Comparison of ENCODE assay signal across 9 cellular contexts in the genomic region with DNA sequence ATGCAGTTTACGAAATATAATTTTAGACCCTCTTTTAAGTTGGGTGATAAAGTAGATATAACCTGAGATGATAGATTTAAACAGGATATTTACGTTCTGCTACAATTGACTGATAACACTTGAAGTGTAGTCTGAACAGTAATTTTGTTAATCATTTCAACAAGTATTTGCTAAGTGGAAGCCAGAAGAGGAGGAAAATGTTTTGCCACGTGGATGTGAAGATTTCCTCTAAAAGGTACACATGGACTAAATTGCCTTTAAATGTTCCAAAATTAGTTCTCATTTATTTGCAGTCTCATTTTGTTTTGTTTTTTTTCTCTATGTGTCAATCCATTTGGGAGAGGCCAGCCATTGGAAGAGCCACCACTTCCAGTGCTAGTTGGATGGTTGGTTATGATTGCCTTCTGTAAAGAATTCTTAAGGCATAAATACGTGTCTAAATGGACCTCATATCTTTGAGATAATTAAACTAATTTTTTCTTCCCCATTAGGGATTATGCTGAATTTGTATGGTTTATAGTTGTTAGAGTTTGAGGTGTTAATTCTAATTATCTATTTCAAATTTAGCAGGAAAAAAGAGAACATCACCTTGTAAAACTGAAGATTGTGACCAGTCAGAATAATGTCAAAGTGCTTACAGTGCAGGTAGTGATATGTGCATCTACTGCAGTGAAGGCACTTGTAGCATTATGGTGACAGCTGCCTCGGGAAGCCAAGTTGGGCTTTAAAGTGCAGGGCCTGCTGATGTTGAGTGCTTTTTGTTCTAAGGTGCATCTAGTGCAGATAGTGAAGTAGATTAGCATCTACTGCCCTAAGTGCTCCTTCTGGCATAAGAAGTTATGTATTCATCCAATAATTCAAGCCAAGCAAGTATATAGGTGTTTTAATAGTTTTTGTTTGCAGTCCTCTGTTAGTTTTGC. TPM values are rescaled to one million over a fixed set of nuclear protein-coding genes. Genes with fewer than 3 reads are reported as not detected.
DNase-seq lines count a peak whose midpoint lies in the region; ATAC-seq and TF ChIP-seq lines count a peak whose summit lies in the region.
"Had no signal": no experiment of that assay in that cellular context is flagged by ENCODE, and none has a peak within 500 bp of the region (broad histone marks: within the 10 kb centered on the region; RNA-seq: fewer than 3 reads in every experiment).

No MANE protein-coding gene starts in this region.

- peaks cover 28% of the 10 kb centered on the region for H3F3A ChIP-seq in OCI-LY1 (ENCODE audit: insufficient read depth, low read length)

- H3K9me3 Mint-ChIP-seq in T-helper 1 cell treated with Interleukin-12 subunit alpha and Interleukin-12 subunit beta and Interleukin-4 antibody, amounts not matched to agents 30 μg/mL and 1 μg/mL, for 36 hours, result no peaks in the 10 kb centered on the region
- no peaks in the 10 kb centered on the region for H3K9me3 Mint-ChIP-seq in endothelial cell (ENCODE audit: unreplicated experiment)
- no peaks in the 10 kb centered on the region for H3K9me3 Mint-ChIP-seq in progenitor cell of endocrine pancreas (ENCODE audit: low read depth)

- H3K79me2 ChIP-seq in OCI-LY1 (ENCODE audit: insufficient read depth, low read length), result peaks cover 38% of the 10 kb centered on the region

- H3K4me2 ChIP-seq in OCI-LY1 (ENCODE audit: low read length), result peak overlapping the region; percentile 93

- H2AFZ ChIP-seq in OCI-LY1 (ENCODE audit: low read length), result no peak overlapping the region

- H3K9me2 ChIP-seq in OCI-LY1 (ENCODE audit: low read depth, low read length), result no peaks in the 10 kb centered on the region

- H3K27ac ChIP-seq in OCI-LY1 (ENCODE audit: low read depth, low read length, poor library complexity, severe bottlenecking), result peak overlapping the region; percentile 75

- H3K4me1 ChIP-seq in OCI-LY1 (ENCODE audit: insufficient read depth, low read length, severe bottlenecking), result peaks cover 51% of the 10 kb centered on the region

- no peak for TF ChIP-seq CTCF in OCI-LY1 (IDR thresholded peaks at IDR 0.05; ENCODE audit: low read length)
- TF ChIP-seq CTCF in endothelial cell (IDR thresholded peaks at IDR 0.05; ENCODE audit: unreplicated experiment), result no peak
- TF ChIP-seq CTCF in progenitor cell of endocrine pancreas (IDR thresholded peaks at IDR 0.05; ENCODE audit: unreplicated experiment), result no peak

- no peaks in the 10 kb centered on the region for H3K27me3 Mint-ChIP-seq in T-helper 1 cell treated with Interleukin-12 subunit alpha and Interleukin-12 subunit beta and Interleukin-4 antibody, amounts not matched to agents 30 μg/mL and 1 μg/mL, for 36 hours (ENCODE audit: low read depth)
- peaks cover 12% of the 10 kb centered on the region for H3K27me3 Mint-ChIP-seq in endothelial cell (ENCODE audit: unreplicated experiment)
- H3K27me3 Mint-ChIP-seq in progenitor cell of endocrine pancreas, result peaks cover 8% of the 10 kb centered on the region

- DNase-seq in T-helper 1 cell, result no peak
- DNase-seq in endothelial cell (ENCODE audit: low spot score), result no peak
- DNase-seq in progenitor cell of endocrine pancreas (ENCODE audit: low spot score, unreplicated experiment), result no peak
- DNase-seq in stimulated activated CD8-positive, alpha-beta memory T cell treated with anti-CD3 and anti-CD28 coated beads, Interleukin-4, amount 100 ng/mL, for 48 hours, result no peak
- DNase-seq in stimulated activated CD4-positive, alpha-beta T cell treated with anti-CD3 and anti-CD28 coated beads, Interleukin-2, amount 100 ng/mL, for 48 hours, result no peak
- DNase-seq: NCI-H1048 had no signal

- peaks cover 58% of the 10 kb centered on the region for H3K4me1 Mint-ChIP-seq in T-helper 1 cell treated with Interleukin-12 subunit alpha and Interleukin-12 subunit beta and Interleukin-4 antibody, amounts not matched to agents 30 μg/mL and 1 μg/mL, for 36 hours (ENCODE audit: low read depth)
- H3K4me1 Mint-ChIP-seq in endothelial cell (ENCODE audit: unreplicated experiment), result peaks cover 27% of the 10 kb centered on the region
- H3K4me1 Mint-ChIP-seq in progenitor cell of endocrine pancreas (ENCODE audit: low read depth), result peaks cover 40% of the 10 kb centered on the region

- no peak for ATAC-seq in HG03342 (IDR thresholded peaks at IDR 0.05; ENCODE audit: unreplicated experiment)

- peak overlapping the region; percentile 99 for H3K4me3 ChIP-seq in OCI-LY1 (ENCODE audit: low read depth, low read length, poor library complexity, severe bottlenecking)

- H4K20me1 ChIP-seq in OCI-LY1 (ENCODE audit: insufficient read depth, low read length), result peaks cover 19% of the 10 kb centered on the region

- H3K36me3 Mint-ChIP-seq in T-helper 1 cell treated with Interleukin-12 subunit alpha and Interleukin-12 subunit beta and Interleukin-4 antibody, amounts not matched to agents 30 μg/mL and 1 μg/mL, for 36 hours (ENCODE audit: low read depth), result peaks cover 44% of the 10 kb centered on the region
- H3K36me3 Mint-ChIP-seq in endothelial cell (ENCODE audit: low read depth, unreplicated experiment) (peaks cover 10% of the 10 kb centered on the region), progenitor cell of endocrine pancreas (ENCODE audit: insufficient read depth) (peaks cover 43% of the 10 kb centered on the region)

- peaks cover 64% of the 10 kb centered on the region for H3K36me3 ChIP-seq in OCI-LY1 (ENCODE audit: insufficient read depth, low read length)

- H3K4me3 Mint-ChIP-seq in T-helper 1 cell treated with Interleukin-12 subunit alpha and Interleukin-12 subunit beta and Interleukin-4 antibody, amounts not matched to agents 30 μg/mL and 1 μg/mL, for 36 hours, result peak overlapping the region; percentile 85
- peak overlapping the region; percentile 96 for H3K4me3 Mint-ChIP-seq in endothelial cell (ENCODE audit: unreplicated experiment)
- peak overlapping the region; percentile 98 for H3K4me3 Mint-ChIP-seq in progenitor cell of endocrine pancreas (ENCODE audit: low read depth)

- H3K27me3 ChIP-seq in OCI-LY1 (ENCODE audit: insufficient read depth, low read length), result no peaks in the 10 kb centered on the region

- peak overlapping the region; percentile 9 for H3K27ac Mint-ChIP-seq in T-helper 1 cell treated with Interleukin-12 subunit alpha and Interleukin-12 subunit beta and Interleukin-4 antibody, amounts not matched to agents 30 μg/mL and 1 μg/mL, for 36 hours
- H3K27ac Mint-ChIP-seq in endothelial cell (ENCODE audit: unreplicated experiment) (no peak overlapping the region), progenitor cell of endocrine pancreas (peak overlapping the region; percentile 64)

- peak overlapping the region; percentile 97 for H3K9ac ChIP-seq in OCI-LY1 (ENCODE audit: low read length)

- no peaks in the 10 kb centered on the region for H3K9me3 ChIP-seq in OCI-LY1 (ENCODE audit: low read length)

RNA-seq across cellular contexts. Expression of a gene that starts 2.8 kb away (rescaled TPM):
- total RNA-seq in endothelial cell (ENCODE audit: unreplicated experiment) (3.3 TPM), progenitor cell of endocrine pancreas (13.8 and 14.0 TPM in 2 replicates)

RNA-seq across cellular contexts. Expression of a gene that starts 48.2 kb away (rescaled TPM):
- not detected for total RNA-seq in endothelial cell (ENCODE audit: unreplicated experiment)
- total RNA-seq in progenitor cell of endocrine pancreas, result 0.16 and 0.57 TPM in 2 replicates
